In genomic region chr1:154403300-154403943, GRCh38 we compare ENCODE assay signal across 1 cellular context.
TF ChIP-seq lines count a peak whose summit lies in the region.

No MANE protein-coding gene starts in this region.

TF ChIP-seq in HepG2, 621 proteins besides CTCF, POLR2A, EP300 and RAD21 (continued from another document and continues in another):
- no peak for TF ChIP-seq ATF6 (CRISPR knock-in tag; conservative IDR thresholded peaks at IDR 0.05)
- no peak for TF ChIP-seq AKAP8 (CRISPR knock-in tag; IDR thresholded peaks at IDR 0.05)
- no peak for TF ChIP-seq PHF8 (CRISPR knock-in tag; IDR thresholded peaks at IDR 0.05)
- no peak for TF ChIP-seq ZNF232 (CRISPR knock-in tag; IDR thresholded peaks at IDR 0.05; ENCODE audit: borderline replicate concordance)
- TF ChIP-seq ATF2 (CRISPR knock-in tag; IDR thresholded peaks at IDR 0.05): no peak
- no peak for TF ChIP-seq ZNF468 (CRISPR knock-in tag; IDR thresholded peaks at IDR 0.05)
- no peak for TF ChIP-seq PLRG1 (conservative IDR thresholded peaks at IDR 0.05)
- no peak for TF ChIP-seq KLF13 (CRISPR knock-in tag; IDR thresholded peaks at IDR 0.05)
- TF ChIP-seq RFX1 (IDR thresholded peaks at IDR 0.05): no peak
- no peak for TF ChIP-seq HES4 (CRISPR knock-in tag; IDR thresholded peaks at IDR 0.05; ENCODE audit: borderline replicate concordance)
- TF ChIP-seq MTERF4 (CRISPR knock-in tag; IDR thresholded peaks at IDR 0.05): no peak
- no peak for TF ChIP-seq TMF1 (CRISPR knock-in tag; IDR thresholded peaks at IDR 0.05; ENCODE audit: low read depth)
- TF ChIP-seq DMAP1 (CRISPR knock-in tag; IDR thresholded peaks at IDR 0.05): no peak
- TF ChIP-seq ZNF562 (CRISPR knock-in tag; IDR thresholded peaks at IDR 0.05; ENCODE audit: borderline replicate concordance): no peak
- 0 out of 2 replicates have a peak, but pooled peaks have one; percentile 23 for TF ChIP-seq ERF (CRISPR knock-in tag; IDR thresholded peaks at IDR 0.05)
- no peak for TF ChIP-seq NR2F1 (CRISPR knock-in tag; IDR thresholded peaks at IDR 0.05)
- TF ChIP-seq MLXIP (CRISPR knock-in tag; IDR thresholded peaks at IDR 0.05; ENCODE audit: borderline replicate concordance): no peak
- TF ChIP-seq ZNF687 (CRISPR knock-in tag; IDR thresholded peaks at IDR 0.05): peak; percentile 42
- no peak for TF ChIP-seq ZNF883 (CRISPR knock-in tag; IDR thresholded peaks at IDR 0.05; ENCODE audit: not compliant biosample characterization)
- no peak for TF ChIP-seq ZFP36L2 (CRISPR knock-in tag; IDR thresholded peaks at IDR 0.05)
- TF ChIP-seq FOXA1 (IDR thresholded peaks at IDR 0.05): no peak
- peak; percentile 52; the same call in 1 of the 2 replicates for TF ChIP-seq FOXA1 (CRISPR knock-in tag; IDR thresholded peaks at IDR 0.05)
- TF ChIP-seq RBFOX2 (IDR thresholded peaks at IDR 0.05; ENCODE audit: low read depth, low read length): no peak
- no peak for TF ChIP-seq ZFP36L1 (CRISPR knock-in tag; IDR thresholded peaks at IDR 0.05)
- no peak for TF ChIP-seq ZKSCAN5 (CRISPR knock-in tag; IDR thresholded peaks at IDR 0.05)
- no peak for TF ChIP-seq AGO2 (optimal IDR thresholded peaks at IDR 0.05; ENCODE audit: low read depth, low read length)
- no peak for TF ChIP-seq GATAD1 (CRISPR knock-in tag; IDR thresholded peaks at IDR 0.05)
- TF ChIP-seq ZXDC (CRISPR knock-in tag; IDR thresholded peaks at IDR 0.05): no peak
- no peak for TF ChIP-seq STAT5B (CRISPR knock-in tag; IDR thresholded peaks at IDR 0.05)
- TF ChIP-seq CC2D1A (CRISPR knock-in tag; IDR thresholded peaks at IDR 0.05): no peak
- no peak for TF ChIP-seq ATF1 (CRISPR knock-in tag; IDR thresholded peaks at IDR 0.05)
- no peak for TF ChIP-seq ZNF629 (CRISPR knock-in tag; conservative IDR thresholded peaks at IDR 0.05)
- TF ChIP-seq ZBTB10 (CRISPR knock-in tag; IDR thresholded peaks at IDR 0.05; ENCODE audit: borderline replicate concordance): no peak
- no peak for TF ChIP-seq ZNF781 (CRISPR knock-in tag; IDR thresholded peaks at IDR 0.05; ENCODE audit: borderline replicate concordance, not compliant biosample characterization)
- TF ChIP-seq ZNF773 (CRISPR knock-in tag; IDR thresholded peaks at IDR 0.05; ENCODE audit: borderline replicate concordance): no peak
- 0 out of 2 replicates have a peak, but pooled peaks have one; percentile 25 for TF ChIP-seq SAP130 (CRISPR knock-in tag; IDR thresholded peaks at IDR 0.05; ENCODE audit: low read depth)
- TF ChIP-seq LCORL (IDR thresholded peaks at IDR 0.05): no peak
- TF ChIP-seq LCORL (CRISPR knock-in tag; IDR thresholded peaks at IDR 0.05): 0 out of 2 replicates have a peak, but pooled peaks have one; percentile 20
- TF ChIP-seq IKZF1 (IDR thresholded peaks at IDR 0.05): no peak
- no peak for TF ChIP-seq ATAD3A (CRISPR knock-in tag; IDR thresholded peaks at IDR 0.05)
- no peak for TF ChIP-seq ZHX1 (CRISPR knock-in tag; IDR thresholded peaks at IDR 0.05; ENCODE audit: low read depth)
- TF ChIP-seq FUBP1 (CRISPR knock-in tag; IDR thresholded peaks at IDR 0.05; ENCODE audit: borderline replicate concordance): no peak
- TF ChIP-seq ZNF10 (CRISPR knock-in tag; IDR thresholded peaks at IDR 0.05; ENCODE audit: borderline replicate concordance, low read depth): no peak
